Comparison of ENCODE assay signal across 31 cellular contexts in genomic region chr1:230717251-230717650, GRCh38. TPM values are rescaled to one million over a fixed set of nuclear protein-coding genes. Genes with fewer than 3 reads are reported as not detected.
"Had no signal": no experiment of that assay in that cellular context is flagged by ENCODE, and none has a peak within 500 bp of the region (broad histone marks: within the 10 kb centered on the region; RNA-seq: fewer than 3 reads in every experiment).

No MANE protein-coding gene starts in this region.

- DNase-seq: activated CD4-positive, alpha-beta memory T cell treated with anti-CD3 and anti-CD28 coated beads for 36 hours; activated CD4-positive, alpha-beta T cell treated with anti-CD3 and anti-CD28 coated beads, Interleukin-2, amount 10 ng/mL, durations not matched to agents 24 days and 14 days; activated CD4-positive, CD25-positive, alpha-beta regulatory T cell treated with anti-CD3 and anti-CD28 coated beads, Interleukin-2, amount 50 U/mL, for 72 hours; activated CD8-positive, alpha-beta memory T cell treated with anti-CD3 and anti-CD28 coated beads, Interleukin-2, amount 50 U/mL, for 4 hours; activated gamma-delta T cell; activated naive CD4-positive, alpha-beta T cell treated with anti-CD3 and anti-CD28 coated beads, Interleukin-2, amount 50 U/mL, for 16 hours; activated T-cell treated with anti-CD3 and anti-CD28 coated beads, Interleukin-2, amount 50 U/mL, for 1 hour; amygdala; dermis blood vessel endothelial cell; effector CD4-positive, alpha-beta T cell; foreskin fibroblast; heart left ventricle; lower lobe of right lung; mesendoderm; mucosa of descending colon; ovary; retina; sigmoid colon; small intestine; stimulated activated CD4-positive, alpha-beta T cell treated with anti-CD3 and anti-CD28 coated beads, Interleukin-4, amount 100 ng/mL, for 4 hours; stimulated activated CD8-positive, alpha-beta memory T cell treated with anti-CD3 and anti-CD28 coated beads, Interleukin-4, amount 100 ng/mL, for 48 hours; stimulated activated naive CD8-positive, alpha-beta T cell treated with anti-CD3 and anti-CD28 coated beads, Interleukin-15, amount 100 ng/mL, for 72 hours; substantia nigra; T-helper 17 cell; T1000 had no signal

- H3K36me3 ChIP-seq: esophagus muscularis mucosa, heart left ventricle, lower lobe of right lung, ovary, sigmoid colon, vagina had no signal

- ATAC-seq: heart left ventricle; lower lobe of right lung; mucosa of descending colon; stimulated activated memory B cell treated with anti-CD40 and anti-IgM and Interleukin-4, amounts not matched to agents 10 μg/mL and 1 μg/mL and 100 μg/mL, for 72 hours; stimulated activated naive CD8-positive, alpha-beta T cell treated with anti-CD3 and anti-CD28 coated beads, Interleukin-15, amount 100 ng/mL, for 72 hours; T-helper 17 cell had no signal

- H3K4me3 ChIP-seq: esophagus muscularis mucosa, heart left ventricle, lower lobe of right lung, mucosa of descending colon, ovary, sigmoid colon, vagina had no signal

- H3K27me3 ChIP-seq: esophagus muscularis mucosa, heart left ventricle, ovary, sigmoid colon, vagina had no signal

- H3K9me3 ChIP-seq: esophagus muscularis mucosa, heart left ventricle, lower lobe of right lung, ovary, vagina had no signal

- H3K27ac ChIP-seq: esophagus muscularis mucosa, heart left ventricle, lower lobe of right lung, ovary, sigmoid colon, vagina had no signal

RNA-seq across cellular contexts. Expression of gene AGT, which starts 3.3 kb away (rescaled TPM):
- total RNA-seq: activated CD4-positive, alpha-beta memory T cell treated with anti-CD3 and anti-CD28 coated beads for 36 hours; activated CD4-positive, alpha-beta T cell treated with anti-CD3 and anti-CD28 coated beads, Interleukin-2, amount 10 ng/mL, durations not matched to agents 24 days and 14 days; activated CD8-positive, alpha-beta memory T cell treated with anti-CD3 and anti-CD28 coated beads for 36 hours; activated T-helper 1 cell treated with anti-CD3 and anti-CD28 coated beads, Interleukin-12 subunit alpha, Interleukin-12 subunit beta, Interleukin-2, Interleukin-4 antibody, amounts not matched to agents 30 ng/mL and 10 ng/mL and 1 ng/mL, durations not matched to agents 14 hours and 24 hours and 36 hours; T-helper 17 cell had no signal

RNA-seq across cellular contexts. Expression of gene CAPN9, which starts 29.9 kb away (rescaled TPM):
- total RNA-seq: activated CD4-positive, alpha-beta memory T cell treated with anti-CD3 and anti-CD28 coated beads for 36 hours; activated CD4-positive, alpha-beta T cell treated with anti-CD3 and anti-CD28 coated beads, Interleukin-2, amount 10 ng/mL, durations not matched to agents 24 days and 14 days; activated CD8-positive, alpha-beta memory T cell treated with anti-CD3 and anti-CD28 coated beads for 36 hours; activated T-helper 1 cell treated with anti-CD3 and anti-CD28 coated beads, Interleukin-12 subunit alpha, Interleukin-12 subunit beta, Interleukin-2, Interleukin-4 antibody, amounts not matched to agents 30 ng/mL and 10 ng/mL and 1 ng/mL, durations not matched to agents 14 hours and 24 hours and 36 hours; dermis blood vessel endothelial cell; esophagus muscularis mucosa; myocyte; T-helper 17 cell; vagina had no signal
